In genomic region chr7:149501651-149502050, GRCh38 we compare ENCODE assay signal across 9 cellular contexts.
"Had no signal": no experiment of that assay in that cellular context is flagged by ENCODE, and none has a peak within 500 bp of the region (broad histone marks: within the 10 kb centered on the region; RNA-seq: fewer than 3 reads in every experiment).

No MANE protein-coding gene starts in this region.

- H3K4me1 ChIP-seq: HAP-1 had no signal

- H2AFZ ChIP-seq: GM23338 had no signal

- H3K36me3 ChIP-seq: HAP-1 had no signal

- H3K4me2 ChIP-seq: GM23338 had no signal

- DNase-seq: H7, HFFc6, KG1 had no signal

- H3K4me3 Mint-ChIP-seq: GM23338, HFFc6 had no signal

- H3K27ac ChIP-seq: HL-60 had no signal

- H3K27ac Mint-ChIP-seq: GM23338, HFFc6, IgD-negative memory B cell had no signal

- FAIRE-seq: H1 had no signal

- H3K4me3 ChIP-seq: GM23338, HAP-1 had no signal

- H3K27me3 Mint-ChIP-seq: IgD-negative memory B cell had no signal

- ATAC-seq: GM23338, HCT116 had no signal
